ENCODE assay signal across 1 cellular context in the genomic region with DNA sequence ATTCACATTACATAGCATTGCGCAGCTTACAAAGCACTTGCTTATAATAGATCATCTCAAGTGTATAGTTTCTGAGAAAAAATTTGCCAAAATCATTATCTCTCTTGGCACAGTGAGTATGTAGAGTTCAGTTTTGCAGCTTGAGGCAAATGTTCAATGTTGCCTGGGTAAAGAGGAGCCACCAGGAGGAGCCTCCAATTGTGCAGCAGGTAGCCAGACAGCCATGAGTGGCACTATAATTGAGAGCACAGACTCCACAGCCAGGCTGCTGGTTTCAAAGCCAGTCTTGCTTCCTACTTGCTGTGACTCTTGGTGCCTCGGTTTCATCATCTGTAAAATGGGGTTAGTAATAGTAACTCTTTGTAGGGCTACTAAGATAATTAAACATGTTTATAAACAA.
TF ChIP-seq lines count a peak whose summit lies in the region.

No MANE protein-coding gene starts in this region.

TF ChIP-seq in HepG2, 621 proteins besides CTCF, POLR2A, EP300 and RAD21 (continued from another document):
- TF ChIP-seq PAXIP1 (CRISPR knock-in tag; conservative IDR thresholded peaks at IDR 0.05) (no peak), TBX3 (IDR thresholded peaks at IDR 0.05; ENCODE audit: borderline replicate concordance) (no peak), HIVEP1 (CRISPR knock-in tag; IDR thresholded peaks at IDR 0.05) (no peak), ZNF569 (CRISPR knock-in tag; IDR thresholded peaks at IDR 0.05; ENCODE audit: borderline replicate concordance) (no peak)
- TF ChIP-seq, protein P1, sequence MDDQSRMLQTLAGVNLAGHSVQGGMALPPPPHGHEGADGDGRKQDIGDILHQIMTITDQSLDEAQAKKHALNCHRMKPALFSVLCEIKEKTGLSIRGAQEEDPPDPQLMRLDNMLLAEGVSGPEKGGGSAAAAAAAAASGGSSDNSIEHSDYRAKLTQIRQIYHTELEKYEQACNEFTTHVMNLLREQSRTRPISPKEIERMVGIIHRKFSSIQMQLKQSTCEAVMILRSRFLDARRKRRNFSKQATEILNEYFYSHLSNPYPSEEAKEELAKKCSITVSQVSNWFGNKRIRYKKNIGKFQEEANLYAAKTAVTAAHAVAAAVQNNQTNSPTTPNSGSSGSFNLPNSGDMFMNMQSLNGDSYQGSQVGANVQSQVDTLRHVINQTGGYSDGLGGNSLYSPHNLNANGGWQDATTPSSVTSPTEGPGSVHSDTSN (CRISPR knock-in tag; IDR thresholded peaks at IDR 0.05; ENCODE audit: borderline replicate concordance), result no peak
